In the genomic region with DNA sequence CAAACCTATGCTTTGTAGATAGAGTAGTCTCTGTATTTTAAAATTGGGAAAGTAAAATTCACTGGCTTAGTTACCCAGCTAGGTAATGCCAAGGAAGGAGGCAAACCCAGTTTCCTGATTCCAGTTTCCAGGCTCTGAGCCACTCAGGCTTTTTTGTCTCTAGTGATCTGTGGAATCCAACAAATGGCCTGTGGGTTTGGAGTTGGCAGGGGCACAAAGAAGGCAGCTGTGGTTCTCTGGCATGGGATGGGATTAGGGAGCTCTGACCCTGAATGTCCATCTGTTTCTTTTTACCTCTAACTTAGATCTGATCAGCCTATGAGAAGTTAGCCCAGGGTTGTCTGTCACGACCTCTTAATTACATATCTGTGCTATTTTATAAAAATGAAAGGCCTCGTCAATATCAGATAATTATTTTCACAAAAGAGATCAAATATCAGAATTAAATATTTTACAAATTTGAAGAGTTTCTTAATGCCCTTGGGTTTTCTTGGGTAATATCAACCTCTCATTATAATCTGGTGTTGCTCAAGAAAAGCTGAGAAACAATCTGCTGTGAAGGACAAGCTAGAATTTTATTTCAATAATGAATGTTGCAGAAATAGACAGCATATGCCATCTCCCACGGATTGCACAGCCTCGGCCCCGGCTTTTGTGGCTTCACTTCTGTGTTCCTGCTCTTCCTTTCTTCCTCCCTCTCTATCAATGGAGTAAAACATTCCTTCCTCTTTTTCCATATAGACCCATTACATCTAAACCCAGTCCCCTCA, we compare ENCODE assay signal across 20 cellular contexts.
DNase-seq lines count a peak whose midpoint lies in the region; ATAC-seq lines count a peak whose summit lies in the region.
"Had no signal": no experiment of that assay in that cellular context is flagged by ENCODE, and none has a peak within 500 bp of the region (broad histone marks: within the 10 kb centered on the region; RNA-seq: fewer than 3 reads in every experiment).

No MANE protein-coding gene starts in this region.

- no peak overlapping the region for H3K27ac Mint-ChIP-seq in naive thymus-derived CD4-positive, alpha-beta T cell
- H3K27ac Mint-ChIP-seq: immature natural killer cell, nephron progenitor cell had no signal

- POLR2A ChIA-PET in naive thymus-derived CD4-positive, alpha-beta T cell (lab: Charles Lee): no interaction called here

- H3K4me3 Mint-ChIP-seq in naive thymus-derived CD4-positive, alpha-beta T cell: no peak overlapping the region
- H3K4me3 Mint-ChIP-seq: activated T-cell treated with anti-CD3 and anti-CD28 coated beads, Interleukin-2, amount 50 U/mL, for 4 hours; immature natural killer cell; nephron progenitor cell had no signal

- H3K27me3 ChIP-seq in SJCRH30 (no peaks in the 10 kb centered on the region), subcutaneous abdominal adipose tissue (ENCODE audit: control insufficient read depth in 5 of 5, insufficient read depth in 4 of 5, low read length in 5 of 5) (no peaks in the 10 kb centered on the region)
- no peaks in the 10 kb centered on the region for H3K27me3 ChIP-seq in naive thymus-derived CD4-positive, alpha-beta T cell (ENCODE audit: control insufficient read depth in 2 of 2, insufficient read depth in 2 of 2, low read length in 2 of 2)
- H3K27me3 ChIP-seq: pancreas had no signal

- H3K4me3 ChIP-seq in SJCRH30 (no peak overlapping the region), subcutaneous abdominal adipose tissue (ENCODE audit: low read depth in 1 of 5, low read length in 5 of 5) (no peak overlapping the region)
- H3K4me3 ChIP-seq in naive thymus-derived CD4-positive, alpha-beta T cell (ENCODE audit: low read length): no peak overlapping the region
- H3K4me3 ChIP-seq: A549, left ventricle myocardium inferior, pancreas had no signal

- H3K27ac ChIP-seq in SJCRH30 (no peak overlapping the region), subcutaneous abdominal adipose tissue (ENCODE audit: low read depth, low read length) (peak overlapping the region; percentile 77)
- no peak overlapping the region for H3K27ac ChIP-seq in naive thymus-derived CD4-positive, alpha-beta T cell (ENCODE audit: low read depth, low read length)
- H3K27ac ChIP-seq: A549, C4-2B, left ventricle myocardium inferior, pancreas had no signal

- no peaks in the 10 kb centered on the region for H3K36me3 ChIP-seq in SJCRH30
- no peaks in the 10 kb centered on the region for H3K36me3 ChIP-seq in subcutaneous abdominal adipose tissue (ENCODE audit: control insufficient read depth in 5 of 5, insufficient read depth in 5 of 5, low read length in 5 of 5)
- H3K36me3 ChIP-seq in naive thymus-derived CD4-positive, alpha-beta T cell (ENCODE audit: control insufficient read depth in 2 of 3, insufficient read depth in 3 of 3, low read length in 3 of 3): no peaks in the 10 kb centered on the region
- H3K36me3 ChIP-seq: left ventricle myocardium inferior, pancreas had no signal

- in situ Hi-C loops in ACHN (cut with HindIII; ENCODE audit: low pct_ligation_motif_present, low pct_unique_long_range_greater_than_20kb, low sequenced_read_pairs): no loop called here

- no peak for ATAC-seq in left ventricle myocardium superior
- no peak for ATAC-seq in Right ventricle myocardium superior (ENCODE audit: poor library complexity)
- no peak for ATAC-seq in naive thymus-derived CD4-positive, alpha-beta T cell
- ATAC-seq: A549; activated T-cell treated with anti-CD3 and anti-CD28 coated beads, Interleukin-2, amount 50 U/mL, for 4 hours; pancreas had no signal

- no peaks in the 10 kb centered on the region for H3K4me1 Mint-ChIP-seq in naive thymus-derived CD4-positive, alpha-beta T cell
- H3K4me1 Mint-ChIP-seq: immature natural killer cell had no signal

- H3K9ac ChIP-seq in subcutaneous abdominal adipose tissue (ENCODE audit: low read length in 5 of 5): no peak overlapping the region

- H3K4me1 ChIP-seq in SJCRH30 (no peaks in the 10 kb centered on the region), subcutaneous abdominal adipose tissue (ENCODE audit: control insufficient read depth in 5 of 5, insufficient read depth in 5 of 5, low read length in 5 of 5) (peaks cover 4 to 38% (median 19%) of the 10 kb centered on the region in 5 donors)
- H3K4me1 ChIP-seq in naive thymus-derived CD4-positive, alpha-beta T cell (ENCODE audit: control insufficient read depth in 2 of 2, insufficient read depth in 2 of 2, low read length in 2 of 2): no peaks in the 10 kb centered on the region
- H3K4me1 ChIP-seq: pancreas had no signal

- peaks cover 0 to 3% (median 0%) of the 10 kb centered on the region in 11 donors for H3K9me3 Mint-ChIP-seq in naive thymus-derived CD4-positive, alpha-beta T cell
- H3K9me3 Mint-ChIP-seq: activated T-cell treated with anti-CD3 and anti-CD28 coated beads, Interleukin-2, amount 50 U/mL, for 4 hours had no signal

- peaks cover 0 to 13% (median 0%) of the 10 kb centered on the region in 5 donors for H3K27me3 Mint-ChIP-seq in naive thymus-derived CD4-positive, alpha-beta T cell

- no peaks in the 10 kb centered on the region for H3K36me3 Mint-ChIP-seq in naive thymus-derived CD4-positive, alpha-beta T cell

- DNase-seq in left ventricle myocardium superior (peak; percentile 23), Right ventricle myocardium superior (no peak), SJCRH30 (peak; percentile 3 to 36), fibroblast of peridontal ligament (ENCODE audit: extremely low read depth) (peak; percentile 92), ACHN (no peak)
- no peak for DNase-seq in naive thymus-derived CD4-positive, alpha-beta T cell
- DNase-seq in stimulated activated CD4-positive, alpha-beta T cell treated with anti-CD3 and anti-CD28 coated beads, Interleukin-4, amount 100 ng/mL, for 4 hours: no peak
- DNase-seq: activated naive CD4-positive, alpha-beta T cell; activated T-cell treated with anti-CD3 and anti-CD28 coated beads, Interleukin-2, amount 50 U/mL, for 4 hours; immature natural killer cell; left ventricle myocardium inferior; midbrain; NCI-H1105 treated with DMSO at 0.1 percent for 48 hours; NCI-H2081 treated with DMSO at 0.1 percent for 48 hours; NCI-H510A; nephron progenitor cell; pancreas had no signal

- CTCF ChIA-PET in naive thymus-derived CD4-positive, alpha-beta T cell (lab: Charles Lee): no interaction called here

- H3K9me3 ChIP-seq in SJCRH30 (replicated peaks) (no peaks in the 10 kb centered on the region), subcutaneous abdominal adipose tissue (ENCODE audit: control insufficient read depth in 5 of 5, low read length in 5 of 5) (no peaks in the 10 kb centered on the region)
- H3K9me3 ChIP-seq in naive thymus-derived CD4-positive, alpha-beta T cell (ENCODE audit: control insufficient read depth in 2 of 3, low read length in 3 of 3): no peaks in the 10 kb centered on the region
- H3K9me3 ChIP-seq: A549, left ventricle myocardium inferior, pancreas had no signal

- intact Hi-C loops in left ventricle myocardium superior (cut with micrococcal nuclease) (no loop called here), Right ventricle myocardium superior (cut with DNase I) (no loop called here)
- intact Hi-C loops in naive thymus-derived CD4-positive, alpha-beta T cell (cut with micrococcal nuclease): no loop called here

Comparison
In these comparisons a context has a peak if more than half of its experiments do, and no peak if none do; other contexts are left out.
1. DNase-seq: peak in left ventricle myocardium superior (single experiment), SJCRH30 (2 of 2) and fibroblast of peridontal ligament (single experiment); none in Right ventricle myocardium superior (single experiment), naive thymus-derived CD4-positive, alpha-beta T cell (0 of 9), stimulated activated CD4-positive, alpha-beta T cell treated with anti-CD3 and anti-CD28 coated beads, Interleukin-4, amount 100 ng/mL, for 4 hours (0 of 2) and ACHN (single experiment).